24 cellular contexts compared by ENCODE assay signal in genomic region chr11:101357771-101358170, GRCh38.
"Had no signal": no experiment of that assay in that cellular context is flagged by ENCODE, and none has a peak within 500 bp of the region (broad histone marks: within the 10 kb centered on the region; RNA-seq: fewer than 3 reads in every experiment).

No MANE protein-coding gene starts in this region.

- FAIRE-seq: colon, endothelial cell of umbilical vein had no signal

- H3K27ac Mint-ChIP-seq: dendritic cell treated with granulocyte-macrophage colony-stimulating factor and Interleukin-4, amounts not matched to agents 40 ng/mL and 50 ng/mL, for 4 days; effector memory CD8-positive, alpha-beta T cell; endodermal cell had no signal

- ATAC-seq: effector memory CD8-positive, alpha-beta T cell; esophagus mucosa; foreskin keratinocyte; gastrocnemius medialis; gastroesophageal sphincter; heart left ventricle; heart right ventricle had no signal

- DNase-seq: colonic mucosa; cortex of kidney; dermis blood vessel endothelial cell; dorsolateral prefrontal cortex; effector CD4-positive, alpha-beta T cell; effector CD8-positive, alpha-beta T cell; effector memory CD4-positive, alpha-beta T cell; effector memory CD8-positive, alpha-beta T cell; endodermal cell; erythroblast; esophagus squamous epithelium; foreskin fibroblast; foreskin keratinocyte; foreskin melanocyte; gastrocnemius medialis; glutamatergic neuron; head of caudate nucleus; heart left ventricle; heart right ventricle had no signal

- H3K4me1 Mint-ChIP-seq: endodermal cell had no signal

- H3K4me3 Mint-ChIP-seq: dendritic cell treated with granulocyte-macrophage colony-stimulating factor and Interleukin-4, amounts not matched to agents 40 ng/mL and 50 ng/mL, for 4 days; effector memory CD8-positive, alpha-beta T cell; endodermal cell had no signal

- H3K9me3 Mint-ChIP-seq: endodermal cell had no signal

- H3K27me3 Mint-ChIP-seq: dendritic cell treated with granulocyte-macrophage colony-stimulating factor and Interleukin-4, amounts not matched to agents 40 ng/mL and 50 ng/mL, for 4 days; effector memory CD8-positive, alpha-beta T cell had no signal
